8 cellular contexts compared by ENCODE assay signal in genomic region chr13:113209336-113209879, GRCh38. TPM values are rescaled to one million over a fixed set of nuclear protein-coding genes. Genes with fewer than 3 reads are reported as not detected.
DNase-seq lines count a peak whose midpoint lies in the region; ATAC-seq and TF ChIP-seq lines count a peak whose summit lies in the region.

Gene CUL4A, plus strand, starts transcription at chr13:113209613. Its CDS starts 15 bp downstream, at chr13:113209628.

- no peaks in the 10 kb centered on the region for H3K27me3 Mint-ChIP-seq in CD14-positive monocyte (ENCODE audit: low read depth in 3 of 3)

- H3K9me3 Mint-ChIP-seq in CD14-positive monocyte = peaks cover 0 to 2% (median 0%) of the 10 kb centered on the region in 7 donors

- DNase-seq in CD14-positive monocyte (ENCODE audit: low spot score) (peak; percentile 57), NOMO-1 (lab: John Stamatoyannopoulos, UW; ENCODE audit: unreplicated experiment in 2 of 2) (peak; percentile 51 to 55)
- DNase-seq in activated T-cell treated with anti-CD3 and anti-CD28 coated beads, Interleukin-2, amount 50 U/mL, for 1 hour = peak; percentile 76
- DNase-seq in stimulated activated CD8-positive, alpha-beta memory T cell treated with anti-CD3 and anti-CD28 coated beads, Interleukin-7, amount 100 ng/mL, for 4 hours (ENCODE audit: low read depth in 2 of 2) = peak; percentile 36 to 70

- H3K4me3 Mint-ChIP-seq in CD14-positive monocyte = peak within 1 kb of the TSS; percentile 86 to 90

- H3K9me3 ChIP-seq in esophagus (ENCODE audit: control insufficient read depth in 2 of 2, insufficient read depth in 1 of 2, low read depth in 1 of 2, low read length in 1 of 2) (no peaks in the 10 kb centered on the region), muscle layer of colon (ENCODE audit: low read length) (no peaks in the 10 kb centered on the region)

- intact Hi-C loops in CD14-positive monocyte (cut with micrococcal nuclease) = loop anchor here (2.0 to 10.0 kb wide), 5 partner anchors 55 to 627 kb away; partner anchors contain the start of genes LAMP1 (in 1 of the 2) and TUBGCP3 (in 1 of the 2)

- H3K4me1 ChIP-seq in esophagus (ENCODE audit: control insufficient read depth in 2 of 2, insufficient read depth in 2 of 2, low read length in 1 of 2) = peaks cover 0 to 6% of the 10 kb centered on the region in 2 donors
- H3K4me1 ChIP-seq in muscle layer of colon (ENCODE audit: insufficient read depth, low read length) = peaks cover 42% of the 10 kb centered on the region

- TF ChIP-seq POLR2A in GM19099 (IDR thresholded peaks at IDR 0.05; ENCODE audit: extremely low read depth, insufficient read length, low read depth) = peak; percentile 59

- H3K36me3 ChIP-seq in esophagus (ENCODE audit: control insufficient read depth in 2 of 2, insufficient read depth in 2 of 2, low read length in 1 of 2) (peaks cover 0 to 2% of the 10 kb centered on the region in 2 donors), muscle layer of colon (ENCODE audit: insufficient read depth, low read length) (no peaks in the 10 kb centered on the region)

- H3K9ac ChIP-seq in muscle layer of colon (ENCODE audit: low read length) = peak within 1 kb of the TSS; percentile 46

- peaks cover 39% of the 10 kb centered on the region for H3K4me1 Mint-ChIP-seq in CD14-positive monocyte

- TF ChIP-seq CTCF in CD14-positive monocyte (IDR thresholded peaks at IDR 0.05) = no peak

- H3K27me3 ChIP-seq in esophagus (ENCODE audit: control insufficient read depth in 1 of 2, insufficient read depth in 2 of 2, low read length in 2 of 2) (no peaks in the 10 kb centered on the region), muscle layer of colon (ENCODE audit: control insufficient read depth in 1 of 2, insufficient read depth in 2 of 2, low read length in 2 of 2) (no peaks in the 10 kb centered on the region)

- ATAC-seq in HG03354 (IDR thresholded peaks at IDR 0.05; ENCODE audit: poor library complexity, severe bottlenecking, unreplicated experiment) = peak; percentile 46

- peaks cover 14 to 35% of the 10 kb centered on the region in 2 donors for H3K36me3 Mint-ChIP-seq in CD14-positive monocyte

- 1% methylated on average over 58 to 81 of the region's 81 CpGs for WGBS in esophagus, 2 donors

- peak within 1 kb of the TSS; percentile 80 to 93 (median 88) for H3K27ac Mint-ChIP-seq in CD14-positive monocyte

- peak within 1 kb of the TSS; percentile 72 to 74 for H3K4me3 ChIP-seq in esophagus (ENCODE audit: low read depth in 1 of 2, low read length in 2 of 2)
- peak within 1 kb of the TSS; percentile 70 to 92 for H3K4me3 ChIP-seq in muscle layer of colon (ENCODE audit: low read depth in 1 of 2, low read length in 2 of 2)

- peak within 1 kb of the TSS; percentile 100 for H3K27ac ChIP-seq in esophagus (ENCODE audit: low read depth in 2 of 2, low read length in 1 of 2)
- peak within 1 kb of the TSS; percentile 92 for H3K27ac ChIP-seq in muscle layer of colon (ENCODE audit: low read depth, low read length)

RNA-seq across cellular contexts. Expression of gene CUL4A, which starts in this region (rescaled TPM):
- polyA plus RNA-seq in CD14-positive monocyte (10 to 100 TPM; 32.0 to 33.7 TPM), esophagus (10 to 100 TPM; 21.0 to 31.2 TPM)

Comparison
In these comparisons a context has a peak if more than half of its experiments do, and no peak if none do; other contexts are left out.
1. Peak in every context shown above with its lines: DNase-seq, ATAC-seq, H3K4me3 ChIP-seq and H3K27ac ChIP-seq.